Comparison of ENCODE assay signal across 15 cellular contexts in genomic region chr2:239371726-239372686, GRCh38. TPM values are rescaled to one million over a fixed set of nuclear protein-coding genes. Genes with fewer than 3 reads are reported as not detected.
DNase-seq lines count a peak whose midpoint lies in the region; ATAC-seq lines count a peak whose summit lies in the region.
"Had no signal": no experiment of that assay in that cellular context is flagged by ENCODE, and none has a peak within 500 bp of the region (broad histone marks: within the 10 kb centered on the region; RNA-seq: fewer than 3 reads in every experiment).

No MANE protein-coding gene starts in this region.

- H3K27me3 ChIP-seq in BLaER1, result no peaks in the 10 kb centered on the region
- H3K27me3 ChIP-seq in naive thymus-derived CD4-positive, alpha-beta T cell (ENCODE audit: control insufficient read depth in 2 of 2, insufficient read depth in 2 of 2, low read length in 2 of 2), result no peaks in the 10 kb centered on the region

- H3K27ac Mint-ChIP-seq in naive thymus-derived CD4-positive, alpha-beta T cell, result no peak overlapping the region
- H3K27ac Mint-ChIP-seq: CD14-positive monocyte had no signal

- peaks cover 0 to 14% (median 0%) of the 10 kb centered on the region in 7 donors for H3K4me1 Mint-ChIP-seq in naive thymus-derived CD4-positive, alpha-beta T cell

- CTCF ChIA-PET in naive thymus-derived CD4-positive, alpha-beta T cell (lab: Charles Lee), result no interaction called here

- peak; percentile 33 for DNase-seq in islet precursor cell
- no peak for DNase-seq in naive thymus-derived CD4-positive, alpha-beta T cell
- DNase-seq in GOT3 (lab: John Stamatoyannopoulos, UW), result no peak
- DNase-seq in HUDEP-2 (lab: John Stamatoyannopoulos, UW; ENCODE audit: unreplicated experiment in 76 of 76), result no peak
- no peak for DNase-seq in inferior parietal cortex (ENCODE audit: extremely low spot score)
- no peak for DNase-seq in dermis blood vessel endothelial cell
- DNase-seq: Caco-2, NCI-H2029, NCI-H2171, NCI-H446, NCI-H748 treated with DMSO at 0.1 percent for 48 hours had no signal

- peak overlapping the region; percentile 74 for H3K27ac ChIP-seq in BLaER1
- peak overlapping the region; percentile 72 for H3K27ac ChIP-seq in KOPT-K1 (ENCODE audit: low read depth, low read length, poor library complexity, severe bottlenecking)
- peak overlapping the region; percentile 96 for H3K27ac ChIP-seq in naive thymus-derived CD4-positive, alpha-beta T cell (ENCODE audit: low read depth, low read length)
- H3K27ac ChIP-seq: RWPE1 had no signal

- peak overlapping the region; percentile 40; the same call in 1 of the 2 replicates for H3K9ac ChIP-seq in BLaER1

- H4K20me1 ChIP-seq in BLaER1, result peaks cover 76% of the 10 kb centered on the region

- H3K4me3 Mint-ChIP-seq in naive thymus-derived CD4-positive, alpha-beta T cell, result no peak overlapping the region
- H3K4me3 Mint-ChIP-seq: CD14-positive monocyte had no signal

- POLR2A ChIA-PET in naive thymus-derived CD4-positive, alpha-beta T cell (lab: Charles Lee), result interaction anchor here (1.0 kb wide), 1 partner anchor 29 kb away, joined by 5 read pairs; the partner anchor contains the start of gene HDAC4

- H3K4me3 ChIP-seq in BLaER1, result no peak overlapping the region
- no peak overlapping the region for H3K4me3 ChIP-seq in naive thymus-derived CD4-positive, alpha-beta T cell (ENCODE audit: low read length)

- H3K4me1 ChIP-seq in BLaER1, result peaks cover 94% of the 10 kb centered on the region
- peaks cover 11 to 41% of the 10 kb centered on the region in 2 donors for H3K4me1 ChIP-seq in naive thymus-derived CD4-positive, alpha-beta T cell (ENCODE audit: control insufficient read depth in 2 of 2, insufficient read depth in 2 of 2, low read length in 2 of 2)
- H3K4me1 ChIP-seq: Caco-2 had no signal

- H3K4me2 ChIP-seq in BLaER1, result peak overlapping the region; percentile 97

- no peaks in the 10 kb centered on the region for H3K27me3 Mint-ChIP-seq in naive thymus-derived CD4-positive, alpha-beta T cell

- H3K36me3 ChIP-seq in BLaER1 (peaks cover 10% of the 10 kb centered on the region), KOPT-K1 (ENCODE audit: insufficient read depth, low read length) (peaks cover 66% of the 10 kb centered on the region)
- H3K36me3 ChIP-seq in naive thymus-derived CD4-positive, alpha-beta T cell (ENCODE audit: control insufficient read depth in 2 of 3, insufficient read depth in 3 of 3, low read length in 3 of 3), result no peaks in the 10 kb centered on the region

- intact Hi-C loops in naive thymus-derived CD4-positive, alpha-beta T cell (cut with micrococcal nuclease), result no loop called here

- peaks cover 0 to 9% (median 0%) of the 10 kb centered on the region in 5 donors for H3K36me3 Mint-ChIP-seq in naive thymus-derived CD4-positive, alpha-beta T cell

- no peaks in the 10 kb centered on the region for H3K9me3 Mint-ChIP-seq in naive thymus-derived CD4-positive, alpha-beta T cell
- H3K9me3 Mint-ChIP-seq: CD14-positive monocyte had no signal

- no peak for ATAC-seq in naive thymus-derived CD4-positive, alpha-beta T cell

- H3K9me3 ChIP-seq in BLaER1, result no peaks in the 10 kb centered on the region
- no peaks in the 10 kb centered on the region for H3K9me3 ChIP-seq in KOPT-K1 (ENCODE audit: insufficient read depth, low read length, poor library complexity, severe bottlenecking)
- H3K9me3 ChIP-seq in naive thymus-derived CD4-positive, alpha-beta T cell (ENCODE audit: control insufficient read depth in 2 of 3, low read length in 3 of 3), result no peaks in the 10 kb centered on the region
- H3K9me3 ChIP-seq: Caco-2 had no signal

RNA-seq across cellular contexts. Expression of gene HDAC4, which starts 28.8 kb away (rescaled TPM):
- total RNA-seq in naive thymus-derived CD4-positive, alpha-beta T cell, result 100 to 1,000 TPM in 1 of 5 experiments, 10 to 100 TPM in 4; 42.3 to 101 (median 62.3) TPM
- polyA plus RNA-seq in naive thymus-derived CD4-positive, alpha-beta T cell, result 10 to 100 TPM in 1 of 2 donors, 1 to 10 TPM in 1; 7.4 to 11.6 TPM
- total RNA-seq in dermis blood vessel endothelial cell, result 17.4 and 25.2 TPM in 2 replicates
